ENCODE assay signal across 1 cellular context in the genomic region with DNA sequence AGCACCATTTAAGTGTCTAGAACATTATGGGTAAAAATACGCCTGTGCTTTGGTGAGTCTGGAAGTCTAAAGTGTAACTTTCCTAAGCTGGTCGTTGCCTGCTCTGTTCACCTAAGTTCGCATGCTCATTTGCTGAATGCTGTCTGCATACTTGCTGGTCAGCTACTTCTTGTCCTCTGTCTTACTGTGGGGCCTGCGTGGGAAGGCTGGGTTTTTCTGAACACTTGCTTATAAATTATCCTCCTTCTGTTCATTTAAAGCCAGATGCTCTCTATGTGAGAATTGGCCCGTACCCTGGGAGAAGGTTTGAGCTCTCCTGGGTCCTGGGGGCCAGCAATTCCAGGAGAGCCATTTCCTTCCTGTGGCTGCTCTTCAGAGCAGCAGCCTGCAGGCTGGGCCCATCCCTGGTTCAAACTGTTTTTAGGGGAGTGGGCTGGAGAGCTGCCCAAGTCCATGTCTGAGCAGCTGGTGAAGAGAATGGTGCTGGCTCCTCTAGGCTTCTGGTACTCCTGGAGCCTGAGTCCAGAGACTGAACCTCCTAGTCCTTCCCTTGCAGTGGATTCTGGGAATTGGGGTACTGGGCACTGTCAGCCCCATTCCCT.
TF ChIP-seq lines count a peak whose summit lies in the region.

No MANE protein-coding gene starts in this region.

TF ChIP-seq in K562, 482 proteins besides CTCF, POLR2A, EP300 and RAD21 (continued from another document):
- TF ChIP-seq, protein P1, sequence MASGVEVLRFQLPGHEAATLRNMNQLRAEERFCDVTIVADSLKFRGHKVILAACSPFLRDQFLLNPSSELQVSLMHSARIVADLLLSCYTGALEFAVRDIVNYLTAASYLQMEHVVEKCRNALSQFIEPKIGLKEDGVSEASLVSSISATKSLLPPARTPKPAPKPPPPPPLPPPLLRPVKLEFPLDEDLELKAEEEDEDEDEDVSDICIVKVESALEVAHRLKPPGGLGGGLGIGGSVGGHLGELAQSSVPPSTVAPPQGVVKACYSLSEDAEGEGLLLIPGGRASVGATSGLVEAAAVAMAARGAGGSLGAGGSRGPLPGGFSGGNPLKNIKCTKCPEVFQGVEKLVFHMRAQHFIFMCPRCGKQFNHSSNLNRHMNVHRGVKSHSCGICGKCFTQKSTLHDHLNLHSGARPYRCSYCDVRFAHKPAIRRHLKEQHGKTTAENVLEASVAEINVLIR (CRISPR knock-in tag; IDR thresholded peaks at IDR 0.05), result no peak
- TF ChIP-seq RUNX1 (IDR thresholded peaks at IDR 0.05; ENCODE audit: low read depth) (no peak), NUFIP1 (IDR thresholded peaks at IDR 0.05; ENCODE audit: partially characterized antibody) (no peak), NFE2 (IDR thresholded peaks at IDR 0.05; ENCODE audit: low read depth) (no peak), XRCC4 (IDR thresholded peaks at IDR 0.05; ENCODE audit: extremely low read depth, insufficient read depth, insufficient read length) (no peak), ZZZ3 (IDR thresholded peaks at IDR 0.05) (no peak), ZNF384 (IDR thresholded peaks at IDR 0.05; ENCODE audit: low read depth, low read length) (no peak), RBM34 (IDR thresholded peaks at IDR 0.05; ENCODE audit: borderline replicate concordance, insufficient read depth, low read length) (no peak), KDM2B (CRISPR knock-in tag; IDR thresholded peaks at IDR 0.05) (no peak), BRD9 (IDR thresholded peaks at IDR 0.05; ENCODE audit: low read depth, partially characterized antibody) (no peak)
- TF ChIP-seq, protein P2, sequence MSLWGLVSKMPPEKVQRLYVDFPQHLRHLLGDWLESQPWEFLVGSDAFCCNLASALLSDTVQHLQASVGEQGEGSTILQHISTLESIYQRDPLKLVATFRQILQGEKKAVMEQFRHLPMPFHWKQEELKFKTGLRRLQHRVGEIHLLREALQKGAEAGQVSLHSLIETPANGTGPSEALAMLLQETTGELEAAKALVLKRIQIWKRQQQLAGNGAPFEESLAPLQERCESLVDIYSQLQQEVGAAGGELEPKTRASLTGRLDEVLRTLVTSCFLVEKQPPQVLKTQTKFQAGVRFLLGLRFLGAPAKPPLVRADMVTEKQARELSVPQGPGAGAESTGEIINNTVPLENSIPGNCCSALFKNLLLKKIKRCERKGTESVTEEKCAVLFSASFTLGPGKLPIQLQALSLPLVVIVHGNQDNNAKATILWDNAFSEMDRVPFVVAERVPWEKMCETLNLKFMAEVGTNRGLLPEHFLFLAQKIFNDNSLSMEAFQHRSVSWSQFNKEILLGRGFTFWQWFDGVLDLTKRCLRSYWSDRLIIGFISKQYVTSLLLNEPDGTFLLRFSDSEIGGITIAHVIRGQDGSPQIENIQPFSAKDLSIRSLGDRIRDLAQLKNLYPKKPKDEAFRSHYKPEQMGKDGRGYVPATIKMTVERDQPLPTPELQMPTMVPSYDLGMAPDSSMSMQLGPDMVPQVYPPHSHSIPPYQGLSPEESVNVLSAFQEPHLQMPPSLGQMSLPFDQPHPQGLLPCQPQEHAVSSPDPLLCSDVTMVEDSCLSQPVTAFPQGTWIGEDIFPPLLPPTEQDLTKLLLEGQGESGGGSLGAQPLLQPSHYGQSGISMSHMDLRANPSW (CRISPR knock-in tag; IDR thresholded peaks at IDR 0.05), result no peak
